In the genomic region with DNA sequence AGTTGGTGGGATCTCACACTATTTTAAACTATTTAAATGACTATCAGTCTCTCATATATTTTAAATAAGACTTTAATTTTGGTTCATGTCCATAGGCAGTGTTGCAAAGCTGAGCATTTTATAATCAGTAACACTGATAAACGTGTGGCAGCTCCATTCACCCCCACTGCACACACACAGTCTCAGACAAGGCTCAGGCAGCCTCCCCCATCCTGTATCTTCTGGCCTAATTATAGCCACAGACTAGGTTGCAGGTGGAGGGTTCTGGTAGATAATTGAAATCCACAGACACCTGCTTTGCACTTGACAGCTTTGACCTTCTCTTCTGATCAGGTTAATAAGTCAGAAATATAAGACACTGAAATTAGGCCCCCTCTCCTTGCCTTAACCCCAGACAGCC, we compare ENCODE assay signal across 12 cellular contexts.
A peak's percentile ranks its signal among the peaks of the same experiment; 100 is the strongest.
DNase-seq lines count a peak whose midpoint lies in the region; ATAC-seq and TF ChIP-seq lines count a peak whose summit lies in the region.
"Had no signal": no experiment of that assay in that cellular context is flagged by ENCODE, and none has a peak within 500 bp of the region (broad histone marks: within the 10 kb centered on the region; RNA-seq: fewer than 3 reads in every experiment).

No MANE protein-coding gene starts in this region.

- H3K4me3 Mint-ChIP-seq in osteocyte (ENCODE audit: unreplicated experiment) = no peak overlapping the region
- H3K4me3 Mint-ChIP-seq: B cell; CD8-positive, alpha-beta T cell; GM23338 had no signal

- no peak for DNase-seq in left ventricle myocardium superior
- no peak for DNase-seq in left cardiac atrium
- peak; percentile 39 for DNase-seq in NCI-H146 (lab: John Stamatoyannopoulos, UW)
- DNase-seq in osteocyte (ENCODE audit: extremely low spot score, unreplicated experiment) = peak; percentile 46
- no peak for DNase-seq in DMS 273 (lab: John Stamatoyannopoulos, UW; ENCODE audit: unreplicated experiment)
- DNase-seq in NCI-H187 treated with DMSO at 0.1 percent for 48 hours (lab: John Stamatoyannopoulos, UW) = no peak
- DNase-seq: CD8-positive, alpha-beta T cell; COR-L47; HCEC 1CT; IMR-90 had no signal

- H3K4me1 Mint-ChIP-seq in osteocyte (ENCODE audit: unreplicated experiment) = peaks cover 14% of the 10 kb centered on the region

- intact Hi-C loops in left ventricle myocardium superior (cut with micrococcal nuclease) = no loop called here
- intact Hi-C loops in left cardiac atrium (cut with DNase I) = loop anchor here (10.0 kb wide), 3 partner anchors 161 to 429 kb away; a partner anchor contains a TSS

- H3K9me3 Mint-ChIP-seq in osteocyte (ENCODE audit: unreplicated experiment) = no peaks in the 10 kb centered on the region
- H3K9me3 Mint-ChIP-seq: CD8-positive, alpha-beta T cell; GM23338 had no signal

- no peak overlapping the region for H3K27ac Mint-ChIP-seq in osteocyte (ENCODE audit: unreplicated experiment)
- H3K27ac Mint-ChIP-seq: B cell; CD8-positive, alpha-beta T cell; GM23338 had no signal

- no peaks in the 10 kb centered on the region for H3K36me3 Mint-ChIP-seq in osteocyte (ENCODE audit: unreplicated experiment)
- H3K36me3 Mint-ChIP-seq: CD8-positive, alpha-beta T cell had no signal

- no peaks in the 10 kb centered on the region for H3K27me3 Mint-ChIP-seq in osteocyte (ENCODE audit: unreplicated experiment)

- ATAC-seq in left ventricle myocardium superior = peak; percentile 57
- ATAC-seq in left cardiac atrium = no peak
- ATAC-seq: CD8-positive, alpha-beta T cell; GM23338 had no signal

- TF ChIP-seq CTCF in osteocyte (IDR thresholded peaks at IDR 0.05) = no peak

Comparison
In these comparisons a context has a peak if more than half of its experiments do, and no peak if none do; other contexts are left out.
1. DNase-seq: peak in NCI-H146 (single experiment) and osteocyte (single experiment); none in left ventricle myocardium superior (single experiment), left cardiac atrium (single experiment), DMS 273 (single experiment) and NCI-H187 treated with DMSO at 0.1 percent for 48 hours (single experiment).